ENCODE assay signal across 19 cellular contexts in genomic region chr17:14372905-14373559, GRCh38.
DNase-seq lines count a peak whose midpoint lies in the region; ATAC-seq and TF ChIP-seq lines count a peak whose summit lies in the region.
"Had no signal": no experiment of that assay in that cellular context is flagged by ENCODE, and none has a peak within 500 bp of the region (broad histone marks: within the 10 kb centered on the region; RNA-seq: fewer than 3 reads in every experiment).

No MANE protein-coding gene starts in this region.

- H3K9me3 ChIP-seq in endodermal cell (ENCODE audit: control insufficient read depth, low read length) = no peaks in the 10 kb centered on the region
- H3K9me3 ChIP-seq in lower lobe of right lung = no peaks in the 10 kb centered on the region
- H3K9me3 ChIP-seq in smooth muscle cell (replicated peaks; ENCODE audit: low read depth) = no peaks in the 10 kb centered on the region
- H3K9me3 ChIP-seq: HAP-1, prostate gland had no signal

- no peak for TF ChIP-seq CTCF in endodermal cell (conservative IDR thresholded peaks at IDR 0.05)
- no peak for TF ChIP-seq CTCF in lower lobe of right lung (IDR thresholded peaks at IDR 0.05)
- no peak for TF ChIP-seq CTCF in smooth muscle cell (IDR thresholded peaks at IDR 0.05; ENCODE audit: borderline replicate concordance, insufficient read depth, poor library complexity, severe bottlenecking)

- no peaks in the 10 kb centered on the region for H3K36me3 Mint-ChIP-seq in endodermal cell (ENCODE audit: low read depth)
- H3K36me3 Mint-ChIP-seq in stimulated activated effector memory CD8-positive, alpha-beta T cell treated with anti-CD3 and anti-CD28 coated beads, Interleukin-12 subunit alpha, Interleukin-12 subunit beta, amount 100 ng/mL, for 72 hours = no peaks in the 10 kb centered on the region
- H3K36me3 Mint-ChIP-seq: activated naive CD8-positive, alpha-beta T cell; natural killer cell had no signal

- WGBS in endodermal cell (ENCODE audit: insufficient coverage in 1 of 2, insufficient read length in 1 of 2), 2 experiments = 54 to 62% methylated on average over 5 to 8 of the region's 9 CpGs
- WGBS in smooth muscle cell (ENCODE audit: low lambda C conversion rate) = 56% methylated on average over 9 of the region's 9 CpGs

- intact Hi-C loops in lower lobe of right lung (cut with DNase I) = no loop called here

- H3K27ac Mint-ChIP-seq in endodermal cell = no peak overlapping the region
- H3K27ac Mint-ChIP-seq in stimulated activated effector memory CD8-positive, alpha-beta T cell treated with anti-CD3 and anti-CD28 coated beads, Interleukin-12 subunit alpha, Interleukin-12 subunit beta, amount 100 ng/mL, for 72 hours = no peak overlapping the region
- H3K27ac Mint-ChIP-seq: activated CD4-positive, alpha-beta T cell treated with anti-CD3 and anti-CD28 coated beads for 36 hours; activated naive CD8-positive, alpha-beta T cell; B cell; natural killer cell had no signal

- H3F3A ChIP-seq in smooth muscle cell (ENCODE audit: low read depth) = no peaks in the 10 kb centered on the region

- peak overlapping the region; percentile 29 for H2AFZ ChIP-seq in smooth muscle cell (ENCODE audit: low read depth)

- no peaks in the 10 kb centered on the region for H3K27me3 Mint-ChIP-seq in endodermal cell (ENCODE audit: insufficient read depth)
- H3K27me3 Mint-ChIP-seq: activated CD4-positive, alpha-beta T cell treated with anti-CD3 and anti-CD28 coated beads for 36 hours; activated naive CD8-positive, alpha-beta T cell had no signal

- H3K4me3 Mint-ChIP-seq in endodermal cell = no peak overlapping the region
- H3K4me3 Mint-ChIP-seq in stimulated activated effector memory CD8-positive, alpha-beta T cell treated with anti-CD3 and anti-CD28 coated beads, Interleukin-12 subunit alpha, Interleukin-12 subunit beta, amount 100 ng/mL, for 72 hours = no peak overlapping the region
- H3K4me3 Mint-ChIP-seq: activated CD4-positive, alpha-beta T cell treated with anti-CD3 and anti-CD28 coated beads for 36 hours; activated naive CD8-positive, alpha-beta T cell; B cell; natural killer cell had no signal

- H3K4me1 Mint-ChIP-seq in endodermal cell = peaks cover 15% of the 10 kb centered on the region
- H3K4me1 Mint-ChIP-seq in stimulated activated effector memory CD8-positive, alpha-beta T cell treated with anti-CD3 and anti-CD28 coated beads, Interleukin-12 subunit alpha, Interleukin-12 subunit beta, amount 100 ng/mL, for 72 hours = no peaks in the 10 kb centered on the region
- H3K4me1 Mint-ChIP-seq: activated CD4-positive, alpha-beta T cell treated with anti-CD3 and anti-CD28 coated beads for 36 hours; B cell had no signal

- H3K36me3 ChIP-seq in endodermal cell (ENCODE audit: control insufficient read depth, insufficient read depth, low read length) = no peaks in the 10 kb centered on the region
- H3K36me3 ChIP-seq in lower lobe of right lung = no peaks in the 10 kb centered on the region
- H3K36me3 ChIP-seq in smooth muscle cell (ENCODE audit: low read depth) = no peaks in the 10 kb centered on the region
- H3K36me3 ChIP-seq: HAP-1, prostate gland had no signal

- H3K9ac ChIP-seq in endodermal cell (ENCODE audit: extremely low read depth, low read length, poor library complexity, severe bottlenecking) (no peak overlapping the region), smooth muscle cell (ENCODE audit: low read depth) (no peak overlapping the region)

- DNase-seq in HuH-7.5 (ENCODE audit: low spot score) (peak; percentile 24), endodermal cell (peak; percentile 69), lower lobe of right lung (no peak), smooth muscle cell (lab: John Stamatoyannopoulos, UW; ENCODE audit: unreplicated experiment) (no peak), germinal center (ENCODE audit: low spot score) (no peak)
- DNase-seq in activated naive CD4-positive, alpha-beta T cell treated with anti-CD3 and anti-CD28 coated beads, Interleukin-2, amount 50 U/mL, for 16 hours = no peak
- DNase-seq in stimulated activated effector memory CD8-positive, alpha-beta T cell treated with anti-CD3 and anti-CD28 coated beads, Interleukin-12 subunit alpha, Interleukin-12 subunit beta, amount 100 ng/mL, for 72 hours (ENCODE audit: low spot score in 2 of 2) = no peak
- DNase-seq: activated CD4-positive, alpha-beta T cell treated with anti-CD3 and anti-CD28 coated beads for 36 hours; head of caudate nucleus; natural killer cell; NCI-H1105; NCI-H2081 treated with DMSO at 0.1 percent for 48 hours; NCI-H510A treated with DMSO at 0.1 percent for 48 hours; stimulated activated CD4-positive, alpha-beta T cell treated with anti-CD3 and anti-CD28 coated beads, Interleukin-4, amount 100 ng/mL, for 4 hours had no signal

- H3K9me3 Mint-ChIP-seq in endodermal cell = no peaks in the 10 kb centered on the region
- no peaks in the 10 kb centered on the region for H3K9me3 Mint-ChIP-seq in stimulated activated effector memory CD8-positive, alpha-beta T cell treated with anti-CD3 and anti-CD28 coated beads, Interleukin-12 subunit alpha, Interleukin-12 subunit beta, amount 100 ng/mL, for 72 hours
- H3K9me3 Mint-ChIP-seq: natural killer cell had no signal

- H3K79me2 ChIP-seq in smooth muscle cell (ENCODE audit: low read depth) = no peaks in the 10 kb centered on the region

- peak; percentile 32 to 43 for ATAC-seq in lower lobe of right lung
- no peak for ATAC-seq in stimulated activated effector memory CD8-positive, alpha-beta T cell treated with anti-CD3 and anti-CD28 coated beads, Interleukin-12 subunit alpha, Interleukin-12 subunit beta, amount 100 ng/mL, for 72 hours
- no peak for ATAC-seq in GM19035 (IDR thresholded peaks at IDR 0.05; ENCODE audit: unreplicated experiment)
- ATAC-seq: activated CD4-positive, alpha-beta T cell treated with anti-CD3 and anti-CD28 coated beads for 36 hours; natural killer cell had no signal

- no peaks in the 10 kb centered on the region for H4K20me1 ChIP-seq in smooth muscle cell (ENCODE audit: low read depth)

- H3K4me1 ChIP-seq in endodermal cell (ENCODE audit: control insufficient read depth, insufficient read depth, low read length) (peaks cover 7% of the 10 kb centered on the region), lower lobe of right lung (no peaks in the 10 kb centered on the region), smooth muscle cell (ENCODE audit: low read depth) (peaks cover 14% of the 10 kb centered on the region)
- H3K4me1 ChIP-seq: HAP-1, prostate gland had no signal

- H3K27me3 ChIP-seq in endodermal cell (ENCODE audit: control insufficient read depth, insufficient read depth, low read length, poor library complexity, severe bottlenecking) = no peaks in the 10 kb centered on the region
- no peaks in the 10 kb centered on the region for H3K27me3 ChIP-seq in lower lobe of right lung (ENCODE audit: low read depth)
- H3K27me3 ChIP-seq in smooth muscle cell (ENCODE audit: low read depth) = no peaks in the 10 kb centered on the region

- H3K4me3 ChIP-seq in endodermal cell (ENCODE audit: low read length) (no peak overlapping the region), lower lobe of right lung (no peak overlapping the region), smooth muscle cell (no peak overlapping the region)
- H3K4me3 ChIP-seq: HAP-1, prostate gland had no signal

- no peak overlapping the region for H3K27ac ChIP-seq in endodermal cell (ENCODE audit: low read depth, low read length)
- H3K27ac ChIP-seq in lower lobe of right lung = peak overlapping the region; percentile 34
- peak overlapping the region; percentile 60 for H3K27ac ChIP-seq in smooth muscle cell (ENCODE audit: low read depth)
- H3K27ac ChIP-seq: prostate gland had no signal

- peak overlapping the region; percentile 5 for H3K4me2 ChIP-seq in smooth muscle cell

Comparison
In these comparisons a context has a peak if more than half of its experiments do, and no peak if none do; other contexts are left out.
1. DNase-seq: peak in HuH-7.5 (single experiment) and endodermal cell (single experiment); none in lower lobe of right lung (single experiment), smooth muscle cell (single experiment), activated naive CD4-positive, alpha-beta T cell treated with anti-CD3 and anti-CD28 coated beads, Interleukin-2, amount 50 U/mL, for 16 hours (single experiment), stimulated activated effector memory CD8-positive, alpha-beta T cell treated with anti-CD3 and anti-CD28 coated beads, Interleukin-12 subunit alpha, Interleukin-12 subunit beta, amount 100 ng/mL, for 72 hours (0 of 2) and germinal center (single experiment).
2. ATAC-seq: peak in lower lobe of right lung (2 of 2); none in stimulated activated effector memory CD8-positive, alpha-beta T cell treated with anti-CD3 and anti-CD28 coated beads, Interleukin-12 subunit alpha, Interleukin-12 subunit beta, amount 100 ng/mL, for 72 hours (single experiment) and GM19035 (single experiment).